8 cellular contexts compared by ENCODE assay signal in the genomic region with DNA sequence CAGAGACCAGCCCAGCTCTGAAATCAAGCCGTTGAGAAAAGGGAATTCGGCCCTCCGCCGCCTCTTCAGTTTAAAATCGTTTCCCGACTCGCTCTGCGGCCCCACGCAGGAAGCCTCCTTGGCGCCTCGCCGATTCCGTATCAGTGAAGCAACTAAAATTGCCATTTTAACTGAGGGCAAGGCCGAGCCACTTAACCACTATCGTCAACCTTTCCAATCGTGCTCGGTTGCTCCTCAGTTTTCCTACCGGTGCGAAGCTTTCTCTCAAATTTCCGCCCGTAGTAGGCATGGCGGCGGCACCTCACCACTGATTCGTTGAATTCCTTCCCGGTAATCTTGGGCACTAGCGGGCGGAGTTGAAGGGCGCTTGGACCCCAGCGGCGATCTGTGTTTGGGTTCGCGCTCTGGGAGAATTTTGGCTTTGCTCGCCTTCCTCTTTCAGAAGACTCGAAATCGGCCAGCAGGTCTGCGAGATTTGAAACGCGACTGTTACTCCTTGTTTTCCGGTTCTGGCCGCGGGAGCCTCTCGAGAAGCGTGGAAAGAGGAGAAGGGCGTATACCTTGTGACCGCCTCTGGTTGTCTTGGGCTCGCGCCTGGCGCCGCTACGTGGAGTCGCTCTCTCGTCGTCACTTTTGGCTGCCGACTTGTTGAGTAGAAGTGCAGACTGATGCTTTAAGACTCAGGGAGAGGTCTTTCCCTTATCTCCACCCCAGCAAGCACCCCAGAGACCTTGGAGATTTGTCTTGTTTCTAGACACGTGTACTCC. TPM values are rescaled to one million over a fixed set of nuclear protein-coding genes. Genes with fewer than 3 reads are reported as not detected.
A peak's percentile ranks its signal among the peaks of the same experiment; 100 is the strongest.
DNase-seq lines count a peak whose midpoint lies in the region; ATAC-seq, FAIRE-seq and TF ChIP-seq lines count a peak whose summit lies in the region.

A gene with protein sequence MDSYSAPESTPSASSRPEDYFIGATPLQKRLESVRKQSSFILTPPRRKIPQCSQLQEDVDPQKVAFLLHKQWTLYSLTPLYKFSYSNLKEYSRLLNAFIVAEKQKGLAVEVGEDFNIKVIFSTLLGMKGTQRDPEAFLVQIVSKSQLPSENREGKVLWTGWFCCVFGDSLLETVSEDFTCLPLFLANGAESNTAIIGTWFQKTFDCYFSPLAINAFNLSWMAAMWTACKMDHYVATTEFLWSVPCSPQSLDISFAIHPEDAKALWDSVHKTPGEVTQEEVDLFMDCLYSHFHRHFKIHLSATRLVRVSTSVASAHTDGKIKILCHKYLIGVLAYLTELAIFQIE (minus strand): TSS at position 569 of the 767 bp plus-strand sequence. CDS start 13,584 bp downstream, outside the sequence.
A gene with protein sequence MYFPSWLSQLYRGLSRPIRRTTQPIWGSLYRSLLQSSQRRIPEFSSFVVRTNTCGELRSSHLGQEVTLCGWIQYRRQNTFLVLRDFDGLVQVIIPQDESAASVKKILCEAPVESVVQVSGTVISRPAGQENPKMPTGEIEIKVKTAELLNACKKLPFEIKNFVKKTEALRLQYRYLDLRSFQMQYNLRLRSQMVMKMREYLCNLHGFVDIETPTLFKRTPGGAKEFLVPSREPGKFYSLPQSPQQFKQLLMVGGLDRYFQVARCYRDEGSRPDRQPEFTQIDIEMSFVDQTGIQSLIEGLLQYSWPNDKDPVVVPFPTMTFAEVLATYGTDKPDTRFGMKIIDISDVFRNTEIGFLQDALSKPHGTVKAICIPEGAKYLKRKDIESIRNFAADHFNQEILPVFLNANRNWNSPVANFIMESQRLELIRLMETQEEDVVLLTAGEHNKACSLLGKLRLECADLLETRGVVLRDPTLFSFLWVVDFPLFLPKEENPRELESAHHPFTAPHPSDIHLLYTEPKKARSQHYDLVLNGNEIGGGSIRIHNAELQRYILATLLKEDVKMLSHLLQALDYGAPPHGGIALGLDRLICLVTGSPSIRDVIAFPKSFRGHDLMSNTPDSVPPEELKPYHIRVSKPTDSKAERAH (plus strand): TSS at position 359 of the 767 bp plus-strand sequence. CDS start 557 bp downstream, outside the sequence.

- H3K4me1 Mint-ChIP-seq in activated CD8-positive, alpha-beta memory T cell treated with anti-CD3 and anti-CD28 coated beads, Interleukin-2, amount 10 ng/mL, durations not matched to agents 7 days and 5 days = peaks cover 63% of the 10 kb centered on the region

- no peaks in the 10 kb centered on the region for H3K9me3 ChIP-seq in NT2/D1 (ENCODE audit: insufficient read depth, low read length)
- no peaks in the 10 kb centered on the region for H3K9me3 ChIP-seq in H1 (ENCODE audit: insufficient read depth in 2 of 2, low read depth in 1 of 2, low read length in 1 of 2)
- H3K9me3 ChIP-seq in mesenchymal stem cell (ENCODE audit: control insufficient read depth, low read length) = no peaks in the 10 kb centered on the region

- peak within 1 kb of the TSS; percentile 59 for H2BK120ac ChIP-seq in H1 (replicated peaks; ENCODE audit: low read depth, low read length)
- H2BK120ac ChIP-seq in mesenchymal stem cell (ENCODE audit: low read depth, low read length) = no peak within 1 kb of the TSS

- peak within 1 kb of the TSS; percentile 47 for H2AFZ ChIP-seq in H1 (ENCODE audit: low read length)
- H2AFZ ChIP-seq in mesenchymal stem cell (ENCODE audit: low read depth, low read length) = peak within 1 kb of the TSS; percentile 92

- peak within 1 kb of the TSS; percentile 36 for H3K4ac ChIP-seq in H1 (replicated peaks; ENCODE audit: insufficient read length, low read depth, low read length)
- peak within 1 kb of the TSS in 1 of 2 experiments; percentile 85 for H3K4ac ChIP-seq in mesenchymal stem cell (ENCODE audit: low read depth in 1 of 2, low read length in 2 of 2)

- no peak within 1 kb of the TSS for H3K14ac ChIP-seq in H1 (ENCODE audit: insufficient read length)
- no peak within 1 kb of the TSS for H3K14ac ChIP-seq in mesenchymal stem cell (ENCODE audit: low read length in 2 of 2)

- H2AK5ac ChIP-seq in H1 (ENCODE audit: low read depth, low read length) = no peak within 1 kb of the TSS; the same call in 1 of the 2 replicates
- no peak within 1 kb of the TSS for H2AK5ac ChIP-seq in mesenchymal stem cell (ENCODE audit: low read length, severe bottlenecking)

- H3K18ac ChIP-seq in H1 (ENCODE audit: extremely low read depth, low read length) (peak within 1 kb of the TSS; percentile 98), mesenchymal stem cell (ENCODE audit: low read depth in 1 of 2, low read length in 2 of 2) (peak within 1 kb of the TSS; percentile 37 to 83)

- ATAC-seq in GM21381 (IDR thresholded peaks at IDR 0.05; ENCODE audit: unreplicated experiment) = peak; percentile 82
- ATAC-seq in activated CD8-positive, alpha-beta memory T cell treated with anti-CD3 and anti-CD28 coated beads, Interleukin-2, amount 10 ng/mL, durations not matched to agents 7 days and 5 days = peak; percentile 85

- peaks cover 48% of the 10 kb centered on the region for H3K36me3 ChIP-seq in NT2/D1 (ENCODE audit: insufficient read depth, insufficient read length, low read length)
- H3K36me3 ChIP-seq in H1 (ENCODE audit: control insufficient read depth in 2 of 4, insufficient read depth in 4 of 4, low read length in 3 of 4) = no peaks in the 10 kb centered on the region; a peak in 1 of 8 replicates
- peaks cover 0 to 7% of the 10 kb centered on the region in 2 experiments for H3K36me3 ChIP-seq in mesenchymal stem cell (ENCODE audit: control insufficient read depth in 1 of 2, insufficient read depth in 2 of 2, low read depth in 1 of 2, low read length in 2 of 2)

- H2BK12ac ChIP-seq in H1 (ENCODE audit: low read depth, low read length) = peak within 1 kb of the TSS; percentile 77; the same call in 1 of the 2 replicates
- no peak within 1 kb of the TSS for H2BK12ac ChIP-seq in mesenchymal stem cell (ENCODE audit: low read length in 2 of 2)

- H3K4me2 ChIP-seq in H1 (ENCODE audit: insufficient read depth in 1 of 2, low read depth in 2 of 2, low read length in 2 of 2) (peak within 1 kb of the TSS; percentile 78 to 95), mesenchymal stem cell (ENCODE audit: low read length, poor library complexity, severe bottlenecking) (peak within 1 kb of the TSS; percentile 92)

- peaks cover 7 to 46% of the 10 kb centered on the region in 2 experiments for H3K79me2 ChIP-seq in H1 (ENCODE audit: control insufficient read depth in 1 of 2, insufficient read depth in 2 of 2, low read length in 2 of 2)

- H3K79me1 ChIP-seq in H1 (ENCODE audit: low read depth, low read length) = no peaks in the 10 kb centered on the region
- peaks cover 5% of the 10 kb centered on the region for H3K79me1 ChIP-seq in mesenchymal stem cell (replicated peaks; ENCODE audit: low read length, poor library complexity, severe bottlenecking)

- H3K23ac ChIP-seq in H1 (ENCODE audit: insufficient read length) = no peak within 1 kb of the TSS
- H3K23ac ChIP-seq in mesenchymal stem cell (ENCODE audit: low read length in 2 of 2) = no peak within 1 kb of the TSS

- H3K27me3 ChIP-seq in NT2/D1 (ENCODE audit: insufficient read depth, insufficient read length) = no peaks in the 10 kb centered on the region
- H3K27me3 ChIP-seq in H1 (replicated peaks in 1 of 4; ENCODE audit: control insufficient read depth in 3 of 4, extremely low read depth in 1 of 4, insufficient read depth in 3 of 4, low read length in 3 of 4) = no peaks in the 10 kb centered on the region
- no peaks in the 10 kb centered on the region for H3K27me3 ChIP-seq in mesenchymal stem cell (ENCODE audit: control insufficient read depth in 1 of 2, insufficient read depth in 1 of 2, low read length in 2 of 2)

- no peak within 1 kb of the TSS for H2BK20ac ChIP-seq in H1 (ENCODE audit: low read length)

- peak within 1 kb of the TSS; percentile 94 for H3K27ac ChIP-seq in H1 (ENCODE audit: low read depth, low read length)
- H3K27ac ChIP-seq in mesenchymal stem cell (ENCODE audit: low read length, poor library complexity, severe bottlenecking) = peak within 1 kb of the TSS; percentile 86

- WGBS in H1 (ENCODE audit: extremely low coverage in 1 of 2, insufficient coverage in 1 of 2, insufficient read length in 1 of 2, insufficient replicate concordance in 2 of 2, low coverage in 1 of 2, low lambda C conversion rate in 2 of 2, missing lambda C conversion rate in 1 of 2), 2 experiments = 1% methylated on average over 50 of the region's 55 CpGs; no CpG with 5 or more reads in 1 of the 2 experiments
- WGBS in mesenchymal stem cell = under 1% methylated on average over 54 of the region's 55 CpGs

- peak within 1 kb of the TSS; percentile 81 for H4K91ac ChIP-seq in H1 (replicated peaks; ENCODE audit: insufficient read length, low read length)
- peak within 1 kb of the TSS; percentile 11 for H4K91ac ChIP-seq in mesenchymal stem cell (ENCODE audit: low read length)

- DNase-seq in COR-L47 (lab: John Stamatoyannopoulos, UW) (peak; percentile 97), HUDEP-2 (lab: John Stamatoyannopoulos, UW; ENCODE audit: unreplicated experiment in 76 of 76) (peak; percentile 38 to 99 (median 94)), NT2/D1 (ENCODE audit: low read depth, low spot score) (peak; percentile 98), H1 (ENCODE audit: low read depth in 1 of 2, low spot score in 2 of 2) (peak; percentile 88 to 89), mesenchymal stem cell (peak; percentile 99)
- DNase-seq in activated CD8-positive, alpha-beta memory T cell treated with anti-CD3 and anti-CD28 coated beads, Interleukin-2, amount 10 ng/mL, durations not matched to agents 7 days and 5 days = peak; percentile 96
- DNase-seq in stimulated activated CD8-positive, alpha-beta memory T cell treated with anti-CD3 and anti-CD28 coated beads, Interleukin-12 subunit alpha, Interleukin-12 subunit beta, amount 100 ng/mL, for 4 hours (ENCODE audit: low read depth) = peak; percentile 81

- peak within 1 kb of the TSS; percentile 98 for H3K4me3 Mint-ChIP-seq in activated CD8-positive, alpha-beta memory T cell treated with anti-CD3 and anti-CD28 coated beads, Interleukin-2, amount 10 ng/mL, durations not matched to agents 7 days and 5 days

- TF ChIP-seq CTCF in H1 (IDR thresholded peaks at IDR 0.05; ENCODE audit: control extremely low read depth in 1 of 3, insufficient read depth in 1 of 3, low read depth in 1 of 3, low read length in 3 of 3) = no peak

- H3K27me3 Mint-ChIP-seq in activated CD8-positive, alpha-beta memory T cell treated with anti-CD3 and anti-CD28 coated beads, Interleukin-2, amount 10 ng/mL, durations not matched to agents 7 days and 5 days = no peaks in the 10 kb centered on the region

- H3K4me1 ChIP-seq in NT2/D1 (ENCODE audit: insufficient read depth, insufficient read length) (no peaks in the 10 kb centered on the region), H1 (replicated peaks in 1 of 4; ENCODE audit: control insufficient read depth in 3 of 4, insufficient read depth in 4 of 4, low read length in 3 of 4) (no peaks in the 10 kb centered on the region; a peak in 3 of 7 replicates), mesenchymal stem cell (ENCODE audit: control insufficient read depth, insufficient read depth, low read depth, low read length) (peaks cover 2% of the 10 kb centered on the region)

- CTCF ChIA-PET in activated CD8-positive, alpha-beta memory T cell treated with anti-CD3 and anti-CD28 coated beads, Interleukin-2, amount 10 ng/mL, durations not matched to agents 7 days and 5 days (lab: Charles Lee) = interaction anchor here (0.7 to 3.4 kb wide), 18 partner anchors 9 to 438 kb away, joined by 3 to 35 read pairs (median 3); a partner anchor contains a TSS
- CTCF ChIA-PET in H1 (lab: Charles Lee; ENCODE audit: partially characterized antibody) = interaction anchor here (0.7 to 1.5 kb wide), 5 partner anchors 13 to 1080 kb away, joined by 3 to 4 read pairs (median 3); no protein-coding TSS in a partner anchor

- H3K9ac ChIP-seq in NT2/D1 (ENCODE audit: insufficient read length, low read depth) = peak within 1 kb of the TSS; percentile 97
- peak within 1 kb of the TSS; percentile 74 to 93 (median 88) for H3K9ac ChIP-seq in H1 (replicated peaks in 1 of 4; ENCODE audit: extremely low read depth in 1 of 4, low read depth in 3 of 4, low read length in 3 of 4)
- peak within 1 kb of the TSS; percentile 92 for H3K9ac ChIP-seq in mesenchymal stem cell (ENCODE audit: low read length)

- FAIRE-seq in H1 (lab: Jason Lieb, UNC) = no peak

- peak within 1 kb of the TSS; percentile 83 for H4K8ac ChIP-seq in H1 (ENCODE audit: extremely low read depth, insufficient read depth, low read length)
- no peak within 1 kb of the TSS for H4K8ac ChIP-seq in mesenchymal stem cell (ENCODE audit: low read length)

- TF ChIP-seq RAD21 in H1 (IDR thresholded peaks at IDR 0.05 in 1 of 2, conservative IDR thresholded peaks at IDR 0.05 in 1 of 2; ENCODE audit: low read depth in 2 of 2, low read length in 2 of 2) = no peak; a peak in 1 of 4 replicates

- no peak for TF ChIP-seq EP300 in H1 (IDR thresholded peaks at IDR 0.05; ENCODE audit: borderline replicate concordance in 1 of 2, low read depth in 2 of 2, low read length in 2 of 2)

- peak; percentile 63 to 85 for TF ChIP-seq POLR2A in H1 (IDR thresholded peaks at IDR 0.05; ENCODE audit: control extremely low read depth in 1 of 2, low read depth in 2 of 2, low read length in 2 of 2)

- peaks cover 7% of the 10 kb centered on the region for H3K23me2 ChIP-seq in H1 (ENCODE audit: low read depth, low read length)

- H4K20me1 ChIP-seq in H1 (replicated peaks in 1 of 2; ENCODE audit: control insufficient read depth in 1 of 2, insufficient read depth in 2 of 2, low read length in 2 of 2) = peaks cover 0 to 2% of the 10 kb centered on the region in 2 experiments

- peak within 1 kb of the TSS; percentile 96 for H3K4me3 ChIP-seq in NT2/D1 (ENCODE audit: insufficient read length, low read depth)
- peak within 1 kb of the TSS; percentile 69 to 96 (median 88) for H3K4me3 ChIP-seq in H1 (ENCODE audit: extremely low read depth in 1 of 4, insufficient read depth in 2 of 4, low read depth in 3 of 4, low read length in 4 of 4)
- H3K4me3 ChIP-seq in mesenchymal stem cell (ENCODE audit: insufficient read depth in 1 of 2, low read depth in 1 of 2, low read length in 2 of 2) = peak within 1 kb of the TSS; percentile 88 to 97

- H3K36me3 Mint-ChIP-seq in activated CD8-positive, alpha-beta memory T cell treated with anti-CD3 and anti-CD28 coated beads, Interleukin-2, amount 10 ng/mL, durations not matched to agents 7 days and 5 days = peaks cover 42% of the 10 kb centered on the region

- H2BK5ac ChIP-seq in H1 (ENCODE audit: low read depth, low read length) (peak within 1 kb of the TSS; percentile 93), mesenchymal stem cell (ENCODE audit: low read depth, low read length, poor library complexity, severe bottlenecking) (peak within 1 kb of the TSS; percentile 79)

- H3K56ac ChIP-seq in H1 (replicated peaks; ENCODE audit: insufficient read length, low read depth, low read length) = peak within 1 kb of the TSS; percentile 63

- POLR2A ChIA-PET in H1 (lab: Charles Lee; ENCODE audit: partially characterized antibody) = interaction anchor here (0.6 to 10.0 kb wide), 30 partner anchors 9 to 400 kb away, joined by 3 to 166 read pairs (median 4); a partner anchor contains a TSS

- H4K5ac ChIP-seq in H1 (ENCODE audit: insufficient read length, low read depth, low read length) = peak within 1 kb of the TSS; percentile 87

- H3K9me3 Mint-ChIP-seq in activated CD8-positive, alpha-beta memory T cell treated with anti-CD3 and anti-CD28 coated beads, Interleukin-2, amount 10 ng/mL, durations not matched to agents 7 days and 5 days (ENCODE audit: low read depth) = no peaks in the 10 kb centered on the region

- H3K27ac Mint-ChIP-seq in activated CD8-positive, alpha-beta memory T cell treated with anti-CD3 and anti-CD28 coated beads, Interleukin-2, amount 10 ng/mL, durations not matched to agents 7 days and 5 days = peak within 1 kb of the TSS; percentile 98

- H2BK15ac ChIP-seq in H1 (ENCODE audit: low read length) (peak within 1 kb of the TSS; percentile 84; the same call in 1 of the 2 replicates), mesenchymal stem cell (ENCODE audit: low read depth, poor library complexity, severe bottlenecking) (no peak within 1 kb of the TSS)

RNA-seq across cellular contexts. Expression of the first gene that starts in this region (rescaled TPM):
- 10 to 100 TPM; 35.4 to 42.0 TPM for total RNA-seq in activated CD8-positive, alpha-beta memory T cell treated with anti-CD3 and anti-CD28 coated beads, Interleukin-2, amount 10 ng/mL, durations not matched to agents 7 days and 5 days
- total RNA-seq in H1 (2021; fragmentation: NEBNext Ultra II Directional; extraction: Animal tissue kit (Norgen Biotek cat#: 25700)) = 16.0 and 16.3 TPM in 2 replicates
- polyA plus RNA-seq in H1 (2011; rRNA removed) = 4.5 and 6.6 TPM in 2 replicates
- polyA plus RNA-seq in H1 (2011; cell fraction: cytosol; rRNA removed) = 7.6 TPM
- polyA plus RNA-seq in H1 (2011; cell fraction: nucleus; rRNA removed) = 4.0 TPM
- 8.6 to 11.3 TPM (median 10.5 TPM) in 4 replicates for polyA plus RNA-seq in H1 (2012, experiment 1 of 2)
- 4.4 TPM for polyA plus RNA-seq in H1 (2012, experiment 2 of 2)
- 8.6 TPM for polyA plus RNA-seq in H1 (2013, experiment 1 of 2)
- polyA plus RNA-seq in H1 (2013, experiment 2 of 2) = 8.5 TPM
- polyA minus RNA-seq in H1 (2011; rRNA and poly(A)+ RNA removed) = 18.1 and 23.7 TPM in 2 replicates
- 10.5 TPM for polyA minus RNA-seq in H1 (2011; cell fraction: cytosol; rRNA and poly(A)+ RNA removed)
- 19.5 TPM for polyA minus RNA-seq in H1 (2011; cell fraction: nucleus; rRNA and poly(A)+ RNA removed)
- polyA plus RNA-seq in mesenchymal stem cell (2013, experiment 1 of 2) = 5.0 TPM
- 5.5 TPM for polyA plus RNA-seq in mesenchymal stem cell (2013, experiment 2 of 2)

RNA-seq across cellular contexts. Expression of the second gene that starts in this region (rescaled TPM):
- total RNA-seq in activated CD8-positive, alpha-beta memory T cell treated with anti-CD3 and anti-CD28 coated beads, Interleukin-2, amount 10 ng/mL, durations not matched to agents 7 days and 5 days = 10 to 100 TPM; 28.7 to 32.3 TPM
- total RNA-seq in H1 (2021; fragmentation: NEBNext Ultra II Directional; extraction: Animal tissue kit (Norgen Biotek cat#: 25700)) = 35.2 and 35.7 TPM in 2 replicates
- 15.8 and 21.0 TPM in 2 replicates for polyA plus RNA-seq in H1 (2011; rRNA removed)
- polyA plus RNA-seq in H1 (2011; cell fraction: cytosol; rRNA removed) = 24.2 TPM
- polyA plus RNA-seq in H1 (2011; cell fraction: nucleus; rRNA removed) = 19.2 TPM
- 20.1 to 31.2 TPM (median 23.7 TPM) in 4 replicates for polyA plus RNA-seq in H1 (2012, experiment 1 of 2)
- polyA plus RNA-seq in H1 (2012, experiment 2 of 2) = 4.2 TPM
- polyA plus RNA-seq in H1 (2013, experiment 1 of 2) = 29.8 TPM
- polyA plus RNA-seq in H1 (2013, experiment 2 of 2) = 29.5 TPM
- 43.8 and 46.7 TPM in 2 replicates for polyA minus RNA-seq in H1 (2011; rRNA and poly(A)+ RNA removed)
- polyA minus RNA-seq in H1 (2011; cell fraction: cytosol; rRNA and poly(A)+ RNA removed) = 22.6 TPM
- 33.5 TPM for polyA minus RNA-seq in H1 (2011; cell fraction: nucleus; rRNA and poly(A)+ RNA removed)
- polyA plus RNA-seq in mesenchymal stem cell (2013, experiment 1 of 2) = 14.4 TPM
- polyA plus RNA-seq in mesenchymal stem cell (2013, experiment 2 of 2) = 13.3 TPM

Comparison
In these comparisons a context has a peak if more than half of its experiments do, and no peak if none do; other contexts are left out.
1. Peak in every context shown above with its lines: DNase-seq, ATAC-seq, H3K4me3 ChIP-seq and H3K27ac ChIP-seq.